ENCODE assay signal across 1 cellular context in genomic region chr1:51734899-51735745, GRCh38.
TF ChIP-seq lines count a peak whose summit lies in the region.

No MANE protein-coding gene starts in this region.

TF ChIP-seq in GM23338, 12 proteins besides CTCF, POLR2A, EP300 and RAD21 (continued from another document):
- TF ChIP-seq ZNF462 (CRISPR knock-in tag; IDR thresholded peaks at IDR 0.05) (no peak), JUNB (IDR thresholded peaks at IDR 0.05; ENCODE audit: unreplicated experiment) (no peak), ZNF331 (CRISPR knock-in tag; IDR thresholded peaks at IDR 0.05; ENCODE audit: low read depth) (no peak), NANOG (IDR thresholded peaks at IDR 0.05; ENCODE audit: borderline replicate concordance) (no peak)
